In genomic region chr12:94677778-94678177, GRCh38 we compare ENCODE assay signal across 13 cellular contexts. TPM values are rescaled to one million over a fixed set of nuclear protein-coding genes. Genes with fewer than 3 reads are reported as not detected.
DNase-seq lines count a peak whose midpoint lies in the region; ATAC-seq and TF ChIP-seq lines count a peak whose summit lies in the region.
"Had no signal": no experiment of that assay in that cellular context is flagged by ENCODE, and none has a peak within 500 bp of the region (broad histone marks: within the 10 kb centered on the region; RNA-seq: fewer than 3 reads in every experiment).

No MANE protein-coding gene starts in this region.

- no peak for DNase-seq in esophagus squamous epithelium (lab: John Stamatoyannopoulos, UW)
- peak; percentile 27 for DNase-seq in stomach
- no peak for DNase-seq in activated naive CD4-positive, alpha-beta T cell treated with Interleukin-2 at 50 U/mL for 16 hours
- no peak for DNase-seq in left ventricle myocardium superior
- DNase-seq in NCI-H524 (lab: John Stamatoyannopoulos, UW): no peak
- DNase-seq in Ammon's horn (ENCODE audit: low spot score): no peak
- DNase-seq: activated CD4-positive, alpha-beta T cell treated with anti-CD3 and anti-CD28 coated beads, Interleukin-2, amount 10 ng/mL, durations not matched to agents 24 days and 14 days; activated effector memory CD4-positive, alpha-beta T cell treated with anti-CD3 and anti-CD28 coated beads, Interleukin-2, amount 50 U/mL, for 16 hours; Calu3; NCI-H146 had no signal

- WGBS in esophagus squamous epithelium, 2 donors: 43 to 75% methylated on average over 1 of the region's 1 CpG
- 26 to 67% (median 48%) methylated on average over 1 of the region's 1 CpG for WGBS in stomach, 5 donors

- intact Hi-C loops in esophagus squamous epithelium (cut with DNase I): no loop called here
- intact Hi-C loops in stomach (cut with DNase I; ENCODE audit: low total_unique reads): no loop called here
- intact Hi-C loops in left ventricle myocardium superior (cut with micrococcal nuclease): no loop called here

- ATAC-seq in GM18868 (IDR thresholded peaks at IDR 0.05; ENCODE audit: unreplicated experiment) (peak; percentile 47), HG03432 (IDR thresholded peaks at IDR 0.05; ENCODE audit: unreplicated experiment) (peak; percentile 34), left ventricle myocardium superior (no peak)

- no peak for TF ChIP-seq EP300 in stomach (IDR thresholded peaks at IDR 0.05)

- TF ChIP-seq CTCF in esophagus squamous epithelium (IDR thresholded peaks at IDR 0.05) (peak in 2 of 6 experiments; percentile 13 to 29), stomach (IDR thresholded peaks at IDR 0.05) (no peak)

- H3K27me3 ChIP-seq in esophagus squamous epithelium (no peaks in the 10 kb centered on the region), stomach (no peaks in the 10 kb centered on the region)
- H3K27me3 ChIP-seq: right atrium auricular region had no signal

- H3K4me1 ChIP-seq in esophagus squamous epithelium: peaks cover 25 to 66% (median 28%) of the 10 kb centered on the region in 3 donors
- H3K4me1 ChIP-seq in stomach: peaks cover 15 to 30% (median 19%) of the 10 kb centered on the region in 4 donors

- peak overlapping the region; percentile 55 to 84 (median 78) for H3K27ac ChIP-seq in esophagus squamous epithelium
- H3K27ac ChIP-seq in stomach: peak overlapping the region in 4 of 5 donors; percentile 14 to 86 (median 50)
- H3K27ac ChIP-seq: right atrium auricular region had no signal

- H3K4me3 ChIP-seq in esophagus squamous epithelium (no peak overlapping the region), stomach (no peak overlapping the region)
- H3K4me3 ChIP-seq: right atrium auricular region had no signal

- H3K9me3 ChIP-seq in esophagus squamous epithelium (no peaks in the 10 kb centered on the region), stomach (no peaks in the 10 kb centered on the region)
- H3K9me3 ChIP-seq: right atrium auricular region had no signal

- TF ChIP-seq POLR2A in esophagus squamous epithelium (IDR thresholded peaks at IDR 0.05): no peak
- no peak for TF ChIP-seq POLR2A in stomach (IDR thresholded peaks at IDR 0.05)

- H3K36me3 ChIP-seq in esophagus squamous epithelium (no peaks in the 10 kb centered on the region), stomach (no peaks in the 10 kb centered on the region)
- H3K36me3 ChIP-seq: right atrium auricular region had no signal

RNA-seq across cellular contexts. Expression of gene TMCC3, which starts 27.4 kb away (rescaled TPM):
- total RNA-seq in esophagus squamous epithelium (10 to 100 TPM in 2 of 4 donors, 1 to 10 TPM in 2; 6.8 to 14.2 (median 10.5) TPM), stomach (10 to 100 TPM in 2 of 5 donors, 1 to 10 TPM in 2, under 1 TPM in 1; 0.58 to 14.3 (median 9.0) TPM), left ventricle myocardium superior (2.2 TPM)
- polyA plus RNA-seq in stomach: 1 to 10 TPM; 2.1 to 4.3 (median 2.1) TPM
- total RNA-seq: activated CD4-positive, alpha-beta T cell treated with anti-CD3 and anti-CD28 coated beads, Interleukin-2, amount 10 ng/mL, durations not matched to agents 24 days and 14 days had no signal
